Comparison of ENCODE assay signal across 17 cellular contexts in genomic region chr16:68070249-68070725, GRCh38. TPM values are rescaled to one million over a fixed set of nuclear protein-coding genes. Genes with fewer than 3 reads are reported as not detected.
DNase-seq lines count a peak whose midpoint lies in the region; TF ChIP-seq lines count a peak whose summit lies in the region.
"Had no signal": no experiment of that assay in that cellular context is flagged by ENCODE, and none has a peak within 500 bp of the region (broad histone marks: within the 10 kb centered on the region; RNA-seq: fewer than 3 reads in every experiment).

No MANE protein-coding gene starts in this region.

- H4K20me1 ChIP-seq in smooth muscle cell (ENCODE audit: low read depth) = no peaks in the 10 kb centered on the region

- H3K4me2 ChIP-seq in smooth muscle cell = no peak overlapping the region

- no peak overlapping the region for H3K4me3 Mint-ChIP-seq in activated naive CD4-positive, alpha-beta T cell treated with anti-CD3 and anti-CD28 coated beads for 36 hours
- peak overlapping the region; percentile 64 to 80 (median 75) for H3K4me3 Mint-ChIP-seq in immature natural killer cell
- no peak overlapping the region for H3K4me3 Mint-ChIP-seq in type B pancreatic cell
- H3K4me3 Mint-ChIP-seq: WTC11 had no signal

- no peaks in the 10 kb centered on the region for H3K27me3 ChIP-seq in smooth muscle cell (ENCODE audit: low read depth)

- peaks cover 65% of the 10 kb centered on the region for H3K4me1 Mint-ChIP-seq in activated naive CD4-positive, alpha-beta T cell treated with anti-CD3 and anti-CD28 coated beads for 36 hours (ENCODE audit: low read depth)
- H3K4me1 Mint-ChIP-seq in immature natural killer cell (peaks cover 87 to 92% of the 10 kb centered on the region in 2 donors), type B pancreatic cell (ENCODE audit: unreplicated experiment) (no peaks in the 10 kb centered on the region)
- H3K4me1 Mint-ChIP-seq: WTC11 had no signal

- H3K79me2 ChIP-seq in smooth muscle cell (ENCODE audit: low read depth) = no peaks in the 10 kb centered on the region

- H3K9me3 Mint-ChIP-seq in activated naive CD4-positive, alpha-beta T cell treated with anti-CD3 and anti-CD28 coated beads for 36 hours = no peaks in the 10 kb centered on the region
- H3K9me3 Mint-ChIP-seq in immature natural killer cell (no peaks in the 10 kb centered on the region), type B pancreatic cell (no peaks in the 10 kb centered on the region)
- H3K9me3 Mint-ChIP-seq: WTC11 had no signal

- no peak for DNase-seq in activated naive CD4-positive, alpha-beta T cell treated with anti-CD3 and anti-CD28 coated beads for 36 hours
- DNase-seq in activated naive CD4-positive, alpha-beta T cell (lab: John Stamatoyannopoulos, UW) = no peak
- no peak for DNase-seq in RWPE1 (ENCODE audit: low spot score)
- peak in 1 of 3 donors; percentile 36 for DNase-seq in immature natural killer cell
- DNase-seq in type B pancreatic cell (ENCODE audit: extremely low spot score, unreplicated experiment) = peak; percentile 47
- no peak for DNase-seq in smooth muscle cell (lab: John Stamatoyannopoulos, UW; ENCODE audit: unreplicated experiment)
- DNase-seq in activated gamma-delta T cell (lab: John Stamatoyannopoulos, UW) = no peak
- DNase-seq in NCI-H1092 (lab: John Stamatoyannopoulos, UW) = no peak
- DNase-seq: GF-D8, NCI-H345, posterior cingulate gyrus had no signal

- H3K4me3 ChIP-seq in smooth muscle cell = no peak overlapping the region

- H3K9ac ChIP-seq in smooth muscle cell (ENCODE audit: low read depth) = no peak overlapping the region

- no peaks in the 10 kb centered on the region for H3F3A ChIP-seq in smooth muscle cell (ENCODE audit: low read depth)

- no peak overlapping the region for H2AFZ ChIP-seq in smooth muscle cell (ENCODE audit: low read depth)

- peaks cover 45% of the 10 kb centered on the region for H3K36me3 Mint-ChIP-seq in activated naive CD4-positive, alpha-beta T cell treated with anti-CD3 and anti-CD28 coated beads for 36 hours (ENCODE audit: low read depth)
- H3K36me3 Mint-ChIP-seq in immature natural killer cell (peaks cover 9 to 27% (median 18%) of the 10 kb centered on the region in 3 donors), type B pancreatic cell (peaks cover 15% of the 10 kb centered on the region)

- H3K27ac Mint-ChIP-seq in activated naive CD4-positive, alpha-beta T cell treated with anti-CD3 and anti-CD28 coated beads for 36 hours = peak overlapping the region; percentile 82
- H3K27ac Mint-ChIP-seq in immature natural killer cell (peak overlapping the region; percentile 84 to 96 (median 94)), type B pancreatic cell (no peak overlapping the region)
- H3K27ac Mint-ChIP-seq: WTC11 had no signal

- WGBS in smooth muscle cell (ENCODE audit: low lambda C conversion rate) = 98% methylated on average over 2 of the region's 2 CpGs

- CTCF ChIA-PET in activated naive CD4-positive, alpha-beta T cell treated with anti-CD3 and anti-CD28 coated beads for 36 hours (lab: Charles Lee) = interaction anchor here (0.6 to 2.3 kb wide), 6 partner anchors 10 to 159 kb away, joined by 3 to 8 read pairs (median 3); no protein-coding TSS in a partner anchor
- CTCF ChIA-PET in RWPE1 (lab: Yijun Ruan, JAX) = no interaction called here

- POLR2A ChIA-PET in RWPE1 (lab: Yijun Ruan, JAX; ENCODE audit: low non-redundant PET) = interaction anchor here (0.6 kb wide), 1 partner anchor 252 kb away, joined by 3 read pairs; no protein-coding TSS in a partner anchor

- no peaks in the 10 kb centered on the region for H3K27me3 Mint-ChIP-seq in activated naive CD4-positive, alpha-beta T cell treated with anti-CD3 and anti-CD28 coated beads for 36 hours (ENCODE audit: low read depth)
- H3K27me3 Mint-ChIP-seq in immature natural killer cell (ENCODE audit: low read depth in 3 of 3) = peaks cover 2 to 6% (median 5%) of the 10 kb centered on the region in 3 donors
- no peaks in the 10 kb centered on the region for H3K27me3 Mint-ChIP-seq in type B pancreatic cell

- no peaks in the 10 kb centered on the region for H3K9me3 ChIP-seq in smooth muscle cell (replicated peaks; ENCODE audit: low read depth)

- H3K36me3 ChIP-seq in smooth muscle cell (ENCODE audit: low read depth) = no peaks in the 10 kb centered on the region

- H3K4me1 ChIP-seq in smooth muscle cell (ENCODE audit: low read depth) = no peaks in the 10 kb centered on the region

- intact Hi-C loops in activated naive CD4-positive, alpha-beta T cell treated with anti-CD3 and anti-CD28 coated beads for 36 hours (cut with micrococcal nuclease) = no loop called here

- TF ChIP-seq CTCF in RWPE1 (conservative IDR thresholded peaks at IDR 0.05; ENCODE audit: low read depth) (no peak), type B pancreatic cell (conservative IDR thresholded peaks at IDR 0.05) (no peak), smooth muscle cell (IDR thresholded peaks at IDR 0.05; ENCODE audit: borderline replicate concordance, insufficient read depth, poor library complexity, severe bottlenecking) (no peak)

- H3K27ac ChIP-seq in RWPE1 (peak overlapping the region; percentile 26; the same call in 1 of the 2 replicates), smooth muscle cell (ENCODE audit: low read depth) (no peak overlapping the region)

RNA-seq across cellular contexts. Expression of gene NFATC3, which starts 14.9 kb away (rescaled TPM):
- total RNA-seq in activated naive CD4-positive, alpha-beta T cell treated with anti-CD3 and anti-CD28 coated beads for 36 hours = 10 to 100 TPM; 49.1 to 50.3 TPM
- 100 to 1,000 TPM in 2 of 3 donors, 10 to 100 TPM in 1; 66.5 to 160 (median 119) TPM for polyA plus RNA-seq in immature natural killer cell
- 37.5 and 55.5 TPM in 2 replicates for total RNA-seq in type B pancreatic cell (ENCODE audit: low replicate concordance)
- total RNA-seq in smooth muscle cell = 30.2 and 32.4 TPM in 2 replicates
- polyA plus RNA-seq in smooth muscle cell = 14.7 and 15.2 TPM in 2 replicates

RNA-seq across cellular contexts. Expression of gene DUS2, which starts 47.2 kb away (rescaled TPM):
- 10 to 100 TPM; 22.9 to 25.2 TPM for total RNA-seq in activated naive CD4-positive, alpha-beta T cell treated with anti-CD3 and anti-CD28 coated beads for 36 hours
- 10 to 100 TPM in 2 of 3 donors, 1 to 10 TPM in 1; 9.3 to 23.7 (median 16.8) TPM for polyA plus RNA-seq in immature natural killer cell
- total RNA-seq in type B pancreatic cell (ENCODE audit: low replicate concordance) = 21.7 and 24.1 TPM in 2 replicates
- 9.5 and 12.1 TPM in 2 replicates for total RNA-seq in smooth muscle cell
- polyA plus RNA-seq in smooth muscle cell = 23.5 and 25.6 TPM in 2 replicates

RNA-seq across cellular contexts. Expression of gene DDX28, which starts 47.3 kb away (rescaled TPM):
- 1 to 10 TPM; 9.4 to 9.7 TPM for total RNA-seq in activated naive CD4-positive, alpha-beta T cell treated with anti-CD3 and anti-CD28 coated beads for 36 hours
- polyA plus RNA-seq in immature natural killer cell (10 to 100 TPM; 45.3 to 59.4 (median 55.0) TPM), smooth muscle cell (7.0 and 9.0 TPM in 2 replicates)
- total RNA-seq in type B pancreatic cell (ENCODE audit: low replicate concordance) (14.7 and 15.2 TPM in 2 replicates), smooth muscle cell (6.0 and 6.7 TPM in 2 replicates)

RNA-seq across cellular contexts. Expression of gene DPEP2NB, which starts 54.6 kb away (rescaled TPM):
- not detected for total RNA-seq in activated naive CD4-positive, alpha-beta T cell treated with anti-CD3 and anti-CD28 coated beads for 36 hours
- not detected for polyA plus RNA-seq in immature natural killer cell
- not detected in 2 replicates for total RNA-seq in type B pancreatic cell (ENCODE audit: low replicate concordance)
- not detected in 2 replicates for total RNA-seq in smooth muscle cell
- not detected in 2 replicates for polyA plus RNA-seq in smooth muscle cell
- total RNA-seq: glomerular endothelial cell, H1, liver, temporal lobe, WTC11 had no signal
- polyA plus RNA-seq: AG04450, H1, liver had no signal

Comparison
In these comparisons a context has a peak if more than half of its experiments do, and no peak if none do; other contexts are left out.
1. H3K4me3 Mint-ChIP-seq: peak in immature natural killer cell (5 of 5); none in activated naive CD4-positive, alpha-beta T cell treated with anti-CD3 and anti-CD28 coated beads for 36 hours (single experiment) and type B pancreatic cell (single experiment).